In genomic region chr9:106616026-106616425, GRCh38 we compare ENCODE assay signal across 1 cellular context.
TF ChIP-seq lines count a peak whose summit lies in the region.

No MANE protein-coding gene starts in this region.

TF ChIP-seq in GM23338, 12 proteins besides CTCF, POLR2A, EP300 and RAD21 (continued from another document):
- TF ChIP-seq REST (IDR thresholded peaks at IDR 0.05; ENCODE audit: unreplicated experiment) = no peak
TF ChIP-seq in GM23338: peak in this region for 0.
